8 cellular contexts compared by ENCODE assay signal in genomic region chr3:53846134-53846850, GRCh38. TPM values are rescaled to one million over a fixed set of nuclear protein-coding genes. Genes with fewer than 3 reads are reported as not detected.
A peak's percentile ranks its signal among the peaks of the same experiment; 100 is the strongest.
DNase-seq lines count a peak whose midpoint lies in the region; ATAC-seq and TF ChIP-seq lines count a peak whose summit lies in the region.

TSS of gene CHDH (minus strand) at chr3:53846419. CDS start at chr3:53824008, 22,411 bp downstream.
TSS of gene IL17RB (plus strand) at chr3:53846568. CDS start at chr3:53846589, 21 bp downstream.

- CTCF ChIA-PET in AG04450 (lab: Charles Lee): interaction anchor here (0.6 to 1.0 kb wide), 2 partner anchors 18 to 136 kb away, joined by 3 to 6 read pairs; no protein-coding TSS in a partner anchor

- intact Hi-C loops in colonic mucosa (cut with DNase I): no loop called here

- H3K9me3 ChIP-seq in AG04450 (ENCODE audit: control insufficient read depth, insufficient read depth, low read length) (peaks cover 3% of the 10 kb centered on the region; the same call in 1 of the 2 replicates), OCI-LY3 (ENCODE audit: insufficient read depth, low read length) (no peaks in the 10 kb centered on the region), colonic mucosa (no peaks in the 10 kb centered on the region), liver (ENCODE audit: control insufficient read depth in 4 of 4, low read length in 3 of 4) (no peaks in the 10 kb centered on the region)

- peaks cover 53% of the 10 kb centered on the region for H3K27me3 ChIP-seq in AG04450 (ENCODE audit: control insufficient read depth, insufficient read depth, low read length)
- no peaks in the 10 kb centered on the region for H3K27me3 ChIP-seq in OCI-LY3 (ENCODE audit: low read depth, low read length)
- H3K27me3 ChIP-seq in colonic mucosa: no peaks in the 10 kb centered on the region
- H3K27me3 ChIP-seq in liver (ENCODE audit: control insufficient read depth in 4 of 4, insufficient read depth in 4 of 4, low read length in 3 of 4): no peaks in the 10 kb centered on the region

- ATAC-seq in GM18498 (IDR thresholded peaks at IDR 0.05; ENCODE audit: unreplicated experiment) (peak; percentile 53), HG02970 (IDR thresholded peaks at IDR 0.05; ENCODE audit: low FRiP score, unreplicated experiment) (peak; percentile 39)

- no peak for TF ChIP-seq CTCF in AG04450 (IDR thresholded peaks at IDR 0.05; ENCODE audit: low read depth, low read length)
- TF ChIP-seq CTCF in OCI-LY3 (IDR thresholded peaks at IDR 0.05; ENCODE audit: low read depth, low read length): no peak
- TF ChIP-seq CTCF in colonic mucosa (IDR thresholded peaks at IDR 0.05): no peak
- no peak for TF ChIP-seq CTCF in liver (IDR thresholded peaks at IDR 0.05; ENCODE audit: low read depth, low read length, missing input control)

- H3K79me2 ChIP-seq in OCI-LY3 (ENCODE audit: low read length): no peaks in the 10 kb centered on the region

- H3K4me1 ChIP-seq in OCI-LY3 (ENCODE audit: low read length) (peaks cover 36% of the 10 kb centered on the region), colonic mucosa (peaks cover 8% of the 10 kb centered on the region), liver (ENCODE audit: control insufficient read depth in 4 of 4, insufficient read depth in 4 of 4, low read length in 3 of 4) (peaks cover 2 to 43% (median 17%) of the 10 kb centered on the region in 4 donors)

- peak in 1 of 2 donors; percentile 23 for TF ChIP-seq RAD21 in liver (IDR thresholded peaks at IDR 0.05)

- POLR2A ChIA-PET in AG04450 (lab: Yijun Ruan, JAX): no interaction called here

- H3K27ac ChIP-seq in AG04450 (ENCODE audit: low read depth, low read length) (peak within 1 kb of the TSS; percentile 21), OCI-LY3 (ENCODE audit: low read length) (no peak within 1 kb of the TSS), colonic mucosa (peak within 1 kb of the TSS; percentile 92), liver (ENCODE audit: low read depth in 1 of 2, low read length in 2 of 2) (peak within 1 kb of the TSS; percentile 98 to 99)

- H3K36me3 ChIP-seq in OCI-LY3 (replicated peaks; ENCODE audit: low read depth, low read length): no peaks in the 10 kb centered on the region
- no peaks in the 10 kb centered on the region for H3K36me3 ChIP-seq in colonic mucosa
- no peaks in the 10 kb centered on the region for H3K36me3 ChIP-seq in liver (ENCODE audit: control insufficient read depth in 4 of 4, insufficient read depth in 3 of 4, low read depth in 1 of 4, low read length in 3 of 4)

- peak within 1 kb of the TSS; percentile 87 for H3K4me2 ChIP-seq in OCI-LY3 (ENCODE audit: low read length)

- WGBS in liver: 1% methylated on average over 91 of the region's 91 CpGs

- peak within 1 kb of the TSS; percentile 83 for H2AFZ ChIP-seq in OCI-LY3 (ENCODE audit: low read depth, low read length)

- H4K20me1 ChIP-seq in OCI-LY3 (ENCODE audit: insufficient read depth, low read length): no peaks in the 10 kb centered on the region

- H3K4me3 ChIP-seq in AG04450 (ENCODE audit: low read depth, low read length) (peak within 1 kb of the TSS; percentile 56), OCI-LY3 (ENCODE audit: low read length) (peak within 1 kb of the TSS; percentile 88), colonic mucosa (peak within 1 kb of the TSS; percentile 83), liver (ENCODE audit: low read depth in 1 of 3, low read length in 3 of 3) (peak within 1 kb of the TSS; percentile 49 to 85 (median 58))

- peak within 1 kb of the TSS; percentile 86 for H3K9ac ChIP-seq in OCI-LY3 (ENCODE audit: low read length)
- H3K9ac ChIP-seq in colonic mucosa (ENCODE audit: low read depth in 2 of 2, low read length in 2 of 2): peak within 1 kb of the TSS; percentile 81
- H3K9ac ChIP-seq in liver (ENCODE audit: low read depth in 1 of 2, low read length in 2 of 2): peak within 1 kb of the TSS; percentile 61 to 90

- DNase-seq in AG04450 (ENCODE audit: low read depth, low spot score) (no peak), colonic mucosa (peak; percentile 86), stromal cell of bone marrow (ENCODE audit: low read depth) (peak; percentile 1), DMS153 (lab: John Stamatoyannopoulos, UW) (no peak)

TF ChIP-seq in liver, 16 proteins besides CTCF, POLR2A, EP300 and RAD21:
- no peak for TF ChIP-seq HNF4G (IDR thresholded peaks at IDR 0.05)
- TF ChIP-seq RXRA (IDR thresholded peaks at IDR 0.05): no peak
- peak; percentile 18 for TF ChIP-seq SP1 (IDR thresholded peaks at IDR 0.05)
- no peak for TF ChIP-seq FOXA2 (IDR thresholded peaks at IDR 0.05)
- TF ChIP-seq MAX (IDR thresholded peaks at IDR 0.05): no peak
- TF ChIP-seq HNF4A (conservative IDR thresholded peaks at IDR 0.05): peak in 1 of 2 donors; percentile 6
- TF ChIP-seq YY1 (IDR thresholded peaks at IDR 0.05): peak; percentile 13
- TF ChIP-seq ZBTB33 (IDR thresholded peaks at IDR 0.05): no peak
- TF ChIP-seq EGR1 (IDR thresholded peaks at IDR 0.05; ENCODE audit: low read depth in 2 of 2): no peak
- no peak for TF ChIP-seq GABPA (IDR thresholded peaks at IDR 0.05 in 1 of 2, conservative IDR thresholded peaks at IDR 0.05 in 1 of 2)
- TF ChIP-seq NR2F2 (IDR thresholded peaks at IDR 0.05): no peak
- TF ChIP-seq JUND (IDR thresholded peaks at IDR 0.05): no peak
- TF ChIP-seq REST (IDR thresholded peaks at IDR 0.05): peak; percentile 84
- TF ChIP-seq TAF1 (conservative IDR thresholded peaks at IDR 0.05): no peak
- no peak for TF ChIP-seq ATF3 (IDR thresholded peaks at IDR 0.05)
- TF ChIP-seq FOXA1 (IDR thresholded peaks at IDR 0.05): no peak

RNA-seq across cellular contexts. Expression of gene CHDH, which starts in this region (rescaled TPM):
- polyA plus RNA-seq in AG04450 (2011; rRNA removed): 0.01 and 0.02 TPM in 2 replicates
- polyA minus RNA-seq in AG04450 (2011; rRNA and poly(A)+ RNA removed): 0.04 and 0.05 TPM in 2 replicates
- 10 to 100 TPM; 41.5 to 48.6 TPM for total RNA-seq in colonic mucosa
- total RNA-seq in liver: 10 to 100 TPM in 1 of 2 donors, 1 to 10 TPM in 1; 9.1 to 34.0 TPM
- 10 to 100 TPM; 10.7 to 31.6 TPM for polyA plus RNA-seq in liver

RNA-seq across cellular contexts. Expression of gene IL17RB, which starts in this region (rescaled TPM):
- polyA plus RNA-seq in AG04450 (2011; rRNA removed) (not detected in 2 replicates), liver (10 to 100 TPM; 17.0 to 21.6 TPM)
- polyA minus RNA-seq in AG04450 (2011; rRNA and poly(A)+ RNA removed): not detected in 2 replicates
- total RNA-seq in colonic mucosa (10 to 100 TPM; 18.6 to 25.7 TPM), liver (10 to 100 TPM; 11.8 to 14.6 TPM)

Comparison
In these comparisons a context has a peak if more than half of its experiments do, and no peak if none do; other contexts are left out.
1. RNA of gene CHDH (polyA plus RNA-seq): 10.7 to 31.6 TPM in liver; 0.01 to 0.02 TPM in AG04450; every median in the first group is over 10 times any median in the second.
2. RNA of gene IL17RB (polyA plus RNA-seq): 17.0 to 21.6 TPM in liver; not detected in AG04450; every median in the first group is over 10 times any median in the second.
3. DNase-seq: peak in colonic mucosa (single experiment) and stromal cell of bone marrow (single experiment); none in AG04450 (single experiment) and DMS153 (single experiment).
4. Peak in every context shown above with its lines, with median percentiles within 50 percentile points of each other: H3K4me3 ChIP-seq and H3K9ac ChIP-seq.